8 cellular contexts compared by ENCODE assay signal in genomic region chr18:9673296-9674251, GRCh38. TPM values are rescaled to one million over a fixed set of nuclear protein-coding genes. Genes with fewer than 3 reads are reported as not detected.
A peak's percentile ranks its signal among the peaks of the same experiment; 100 is the strongest.
DNase-seq lines count a peak whose midpoint lies in the region; ATAC-seq and TF ChIP-seq lines count a peak whose summit lies in the region.

No MANE protein-coding gene starts in this region.

- no TSS peak for BruUV-seq in A673 (replicated peaks; lab: Mats Ljungman, UMichigan)

- no peak for TF ChIP-seq POLR2A in esophagus muscularis mucosa (IDR thresholded peaks at IDR 0.05; ENCODE audit: low read depth)

- intact Hi-C loops in A673 (cut with micrococcal nuclease; ENCODE audit: unreplicated experiment) (no loop called here), esophagus muscularis mucosa (cut with DNase I) (loop anchor here (2.0 to 10.0 kb wide), 2 partner anchors 59 to 99 kb away; partner anchors contain the start of gene PPP4R1), natural killer cell (cut with micrococcal nuclease) (loop anchor here (2.0 kb wide), 1 partner anchor 61 kb away; no protein-coding TSS in a partner anchor)

- H3K9me3 Mint-ChIP-seq in natural killer cell, result no peaks in the 10 kb centered on the region

- no peak for TF ChIP-seq EP300 in esophagus muscularis mucosa (IDR thresholded peaks at IDR 0.05)

- H3K27me3 ChIP-seq in A673 (replicated peaks; ENCODE audit: insufficient read depth, low read depth, low read length, poor library complexity) (no peaks in the 10 kb centered on the region), GM06990 (replicated peaks; ENCODE audit: control insufficient read depth, insufficient read depth, low read length) (no peaks in the 10 kb centered on the region; the same call in 1 of the 2 replicates), H7 (ENCODE audit: control insufficient read depth, insufficient read depth, low read length) (no peaks in the 10 kb centered on the region), esophagus muscularis mucosa (no peaks in the 10 kb centered on the region)

- POLR2A ChIA-PET in A673 (lab: Charles Lee; ENCODE audit: low non-redundant PET), result no interaction called here

- no peak overlapping the region for H3K4me3 Mint-ChIP-seq in natural killer cell

- DNase-seq in A673 (ENCODE audit: low spot score) (peak; percentile 37), GM06990 (ENCODE audit: extremely low read depth, insufficient read length) (peak; percentile 88), H7 (peak; percentile 47), KG1 (lab: John Stamatoyannopoulos, UW) (peak; percentile 39), SW480 (ENCODE audit: low spot score) (peak; percentile 90), esophagus muscularis mucosa (ENCODE audit: extremely low spot score) (peak; percentile 88), natural killer cell (no peak), ecto neural progenitor cell (ENCODE audit: low spot score) (no peak)

- no peaks in the 10 kb centered on the region for H3K4me1 ChIP-seq in A673 (ENCODE audit: insufficient read depth, low read length, poor library complexity, severe bottlenecking)
- H3K4me1 ChIP-seq in esophagus muscularis mucosa, result peaks cover 0 to 9% (median 8%) of the 10 kb centered on the region in 4 donors

- peaks cover 6% of the 10 kb centered on the region in 2 donors for H3K4me1 Mint-ChIP-seq in natural killer cell

- peaks cover 11 to 20% of the 10 kb centered on the region in 2 donors for H3K27me3 Mint-ChIP-seq in natural killer cell (ENCODE audit: low read depth in 2 of 2)

- CTCF ChIA-PET in A673 (lab: Charles Lee), result no interaction called here

- 50% methylated on average over 8 of the region's 8 CpGs for WGBS in esophagus muscularis mucosa

- H3K36me3 ChIP-seq in A673 (ENCODE audit: insufficient read depth, low read length, poor library complexity, severe bottlenecking) (no peaks in the 10 kb centered on the region), GM06990 (ENCODE audit: control insufficient read depth, insufficient read depth, low read length) (no peaks in the 10 kb centered on the region), H7 (replicated peaks; ENCODE audit: control insufficient read depth, insufficient read depth, low read length) (no peaks in the 10 kb centered on the region), esophagus muscularis mucosa (no peaks in the 10 kb centered on the region)

- ATAC-seq in natural killer cell, result peak; percentile 66 to 92 (median 85)

- no peak overlapping the region for H3K4me3 ChIP-seq in A673 (ENCODE audit: low read depth, low read length, poor library complexity, severe bottlenecking)
- no peak overlapping the region for H3K4me3 ChIP-seq in GM06990 (replicated peaks; ENCODE audit: low read depth, low read length)
- no peak overlapping the region for H3K4me3 ChIP-seq in H7 (ENCODE audit: insufficient read depth, low read depth, low read length)
- H3K4me3 ChIP-seq in esophagus muscularis mucosa, result no peak overlapping the region

- H3K27ac Mint-ChIP-seq in natural killer cell, result no peak overlapping the region

- peak; percentile 35 for TF ChIP-seq CTCF in A673 (conservative IDR thresholded peaks at IDR 0.05; ENCODE audit: low read depth, low read length)
- peak; percentile 53 for TF ChIP-seq CTCF in GM06990 (IDR thresholded peaks at IDR 0.05; ENCODE audit: insufficient read depth, low read length, poor library complexity, severe bottlenecking)
- TF ChIP-seq CTCF in esophagus muscularis mucosa (IDR thresholded peaks at IDR 0.05), result peak; percentile 32 to 43 (median 43)
- TF ChIP-seq CTCF in natural killer cell (IDR thresholded peaks at IDR 0.05), result no peak

- no peak overlapping the region for H3K27ac ChIP-seq in A673 (ENCODE audit: low read depth, low read length, poor library complexity, severe bottlenecking)
- no peak overlapping the region for H3K27ac ChIP-seq in esophagus muscularis mucosa (replicated peaks in 1 of 4)

- H3K9me3 ChIP-seq in A673 (ENCODE audit: low read depth, low read length, poor library complexity, severe bottlenecking) (no peaks in the 10 kb centered on the region), esophagus muscularis mucosa (no peaks in the 10 kb centered on the region)

- no peaks in the 10 kb centered on the region for H3K36me3 Mint-ChIP-seq in natural killer cell

RNA-seq across cellular contexts. Expression of gene RAB31, which starts 34.5 kb away (rescaled TPM):
- total RNA-seq in A673 (2021) (6.1 and 8.1 TPM in 2 replicates), esophagus muscularis mucosa (100 to 1,000 TPM in 2 of 4 donors, 10 to 100 TPM in 2; 94.0 to 145 (median 107) TPM), natural killer cell (10 to 100 TPM in 1 of 3 donors, 1 to 10 TPM in 2; 5.3 to 26.1 (median 9.9) TPM)
- total RNA-seq in H7 (2014; rRNA removed; shearing (Covaris generic)), result 29.6 and 29.7 TPM in 2 replicates

RNA-seq across cellular contexts. Expression of gene PPP4R1, which starts 59.2 kb away (rescaled TPM):
- total RNA-seq in A673 (2021), result 65.2 and 67.4 TPM in 2 replicates
- 76.7 and 85.8 TPM in 2 replicates for total RNA-seq in H7 (2014; rRNA removed; shearing (Covaris generic))
- total RNA-seq in esophagus muscularis mucosa, result 100 to 1,000 TPM in 1 of 4 donors, 10 to 100 TPM in 3; 74.6 to 129 (median 97.1) TPM
- total RNA-seq in natural killer cell, result 100 to 1,000 TPM in 1 of 3 donors, 10 to 100 TPM in 2; 60.5 to 108 (median 72.6) TPM

Comparison
In these comparisons a context has a peak if more than half of its experiments do, and no peak if none do; other contexts are left out.
1. DNase-seq: peak in A673 (single experiment), GM06990 (single experiment), H7 (single experiment), KG1 (single experiment), SW480 (single experiment) and esophagus muscularis mucosa (single experiment); none in natural killer cell (single experiment) and ecto neural progenitor cell (single experiment).